Comparison of ENCODE assay signal across 8 cellular contexts in genomic region chr17:16438173-16438556, GRCh38. TPM values are rescaled to one million over a fixed set of nuclear protein-coding genes. Genes with fewer than 3 reads are reported as not detected.
A peak's percentile ranks its signal among the peaks of the same experiment; 100 is the strongest.
DNase-seq lines count a peak whose midpoint lies in the region; ATAC-seq, FAIRE-seq and TF ChIP-seq lines count a peak whose summit lies in the region.

No MANE protein-coding gene starts in this region.

- TF ChIP-seq CTCF in LNCaP clone FGC (IDR thresholded peaks at IDR 0.05; ENCODE audit: control insufficient read depth, extremely low read depth, insufficient read depth) (no peak), pancreas (IDR thresholded peaks at IDR 0.05) (no peak)

- DNase-seq in LNCaP clone FGC (ENCODE audit: low read depth) (no peak), pancreas (no peak), NCI-H2107 (lab: John Stamatoyannopoulos, UW) (no peak), NCI-H2029 treated with DMSO at 0.1 percent for 48 hours (lab: John Stamatoyannopoulos, UW) (no peak), glomerular visceral epithelial cell (ENCODE audit: extremely low spot score) (no peak), GM03348 (ENCODE audit: low spot score) (no peak)

- no peaks in the 10 kb centered on the region for H3K9me3 ChIP-seq in endocrine pancreas (ENCODE audit: control insufficient read depth, low read length)
- H3K9me3 ChIP-seq in pancreas: no peaks in the 10 kb centered on the region

- peak overlapping the region; percentile 56 for H3K9ac ChIP-seq in endocrine pancreas (ENCODE audit: control insufficient read depth, insufficient read depth, low read length)

- H3K27ac ChIP-seq in pancreas: peak overlapping the region; percentile 62 to 89 (median 84)

- H3K36me3 ChIP-seq in endocrine pancreas (ENCODE audit: control insufficient read depth, insufficient read depth, low read length): peaks cover 3% of the 10 kb centered on the region
- H3K36me3 ChIP-seq in pancreas: peaks cover 0 to 24% (median 7%) of the 10 kb centered on the region in 3 donors

- WGBS in pancreas, 2 donors: 27% methylated on average over 8 of the region's 8 CpGs

- intact Hi-C loops in pancreas (cut with DNase I): no loop called here

- H3K4me3 ChIP-seq in LNCaP clone FGC (ENCODE audit: low read depth, low read length): peak overlapping the region; percentile 88
- H3K4me3 ChIP-seq in endocrine pancreas (ENCODE audit: control insufficient read depth, insufficient read depth, low read length): peak overlapping the region; percentile 60
- H3K4me3 ChIP-seq in pancreas: peak overlapping the region in 3 of 4 donors; percentile 77 to 95 (median 94)

- H3K4me1 ChIP-seq in endocrine pancreas (ENCODE audit: control insufficient read depth, insufficient read depth, low read length) (no peaks in the 10 kb centered on the region), pancreas (peaks cover 16 to 31% (median 18%) of the 10 kb centered on the region in 3 donors)

- ATAC-seq in GM18868 (IDR thresholded peaks at IDR 0.05; ENCODE audit: unreplicated experiment) (peak; percentile 4), pancreas (peak in 1 of 4 donors; percentile 2)

- FAIRE-seq in pancreas (lab: Jason Lieb, UNC): no peak

- H3K27me3 ChIP-seq in endocrine pancreas (ENCODE audit: control insufficient read depth, insufficient read depth, low read length) (no peaks in the 10 kb centered on the region), pancreas (no peaks in the 10 kb centered on the region)

RNA-seq across cellular contexts. Expression of gene TRPV2, which starts 22.8 kb away (rescaled TPM):
- total RNA-seq in pancreas: 10 to 100 TPM in 2 of 6 donors, 1 to 10 TPM in 4; 2.8 to 14.7 (median 6.0) TPM
- 10 to 100 TPM in 1 of 2 donors, 1 to 10 TPM in 1; 7.8 to 10.8 TPM for polyA plus RNA-seq in pancreas

RNA-seq across cellular contexts. Expression of gene LRRC75A, which starts 53.8 kb away (rescaled TPM):
- total RNA-seq in pancreas: 1 to 10 TPM in 5 of 6 donors, under 1 TPM in 1; 0.95 to 2.7 (median 1.5) TPM
- polyA plus RNA-seq in pancreas: 1 to 10 TPM; 2.3 to 4.0 TPM

RNA-seq across cellular contexts. Expression of gene UBB, which starts 57.3 kb away (rescaled TPM):
- 100 to 1,000 TPM; 479 to 972 (median 684) TPM for total RNA-seq in pancreas
- 100 to 1,000 TPM; 321 to 937 TPM for polyA plus RNA-seq in pancreas
